In genomic region chr10:45419673-45420020, GRCh38 we compare ENCODE assay signal across 1 cellular context.
TF ChIP-seq lines count a peak whose summit lies in the region.

No MANE protein-coding gene starts in this region.

TF ChIP-seq in GM23338, 12 proteins besides CTCF, POLR2A, EP300 and RAD21 (continued from another document):
- TF ChIP-seq ZNF462 (CRISPR knock-in tag; IDR thresholded peaks at IDR 0.05), result no peak
- no peak for TF ChIP-seq EZH2 (IDR thresholded peaks at IDR 0.05; ENCODE audit: low read depth, unreplicated experiment)
- no peak for TF ChIP-seq POLR2AphosphoS5 (IDR thresholded peaks at IDR 0.05; ENCODE audit: low read depth)
